In genomic region chr7:106964455-106964854, GRCh38 we compare ENCODE assay signal across 13 cellular contexts.
"Had no signal": no experiment of that assay in that cellular context is flagged by ENCODE, and none has a peak within 500 bp of the region (broad histone marks: within the 10 kb centered on the region; RNA-seq: fewer than 3 reads in every experiment).

No MANE protein-coding gene starts in this region.

- H3K4me3 ChIP-seq: heart right ventricle, vagina had no signal

- H3K27ac ChIP-seq: heart right ventricle, neutrophil, vagina had no signal

- H3K4me1 ChIP-seq: vagina had no signal

- H3K4me1 Mint-ChIP-seq: activated naive CD4-positive, alpha-beta T cell treated with anti-CD3 and anti-CD28 coated beads, Interleukin-2, amount 50 U/mL, for 24 hours; central memory CD8-positive, alpha-beta T cell; naive thymus-derived CD4-positive, alpha-beta T cell had no signal

- H3K27ac Mint-ChIP-seq: activated CD8-positive, alpha-beta T cell treated with anti-CD3 and anti-CD28 coated beads, Interleukin-2, amount 10 ng/mL, durations not matched to agents 7 days and 5 days; activated naive CD4-positive, alpha-beta T cell treated with anti-CD3 and anti-CD28 coated beads, Interleukin-2, amount 50 U/mL, for 24 hours; activated T-helper 2 cell treated with anti-CD3 and anti-CD28 coated beads, Interferon-gamma antibody, Interleukin-2, Interleukin-4, amounts not matched to agents 10 μg/mL and 5 μg/mL and 100 μg/mL, durations not matched to agents 14 hours and 24 hours and 36 hours; naive thymus-derived CD4-positive, alpha-beta T cell had no signal

- DNase-seq: activated CD4-positive, alpha-beta T cell treated with anti-CD3 and anti-CD28 coated beads for 4 hours; activated CD8-positive, alpha-beta T cell treated with anti-CD3 and anti-CD28 coated beads, Interleukin-2, amount 10 ng/mL, durations not matched to agents 7 days and 5 days; cortex of kidney; effector CD8-positive, alpha-beta T cell; heart right ventricle; naive thymus-derived CD4-positive, alpha-beta T cell; right cardiac atrium; small intestine had no signal

- H3K27me3 ChIP-seq: heart right ventricle, neutrophil, vagina had no signal

- H3K9me3 Mint-ChIP-seq: activated naive CD4-positive, alpha-beta T cell treated with anti-CD3 and anti-CD28 coated beads, Interleukin-2, amount 50 U/mL, for 24 hours; activated T-helper 2 cell treated with anti-CD3 and anti-CD28 coated beads, Interferon-gamma antibody, Interleukin-2, Interleukin-4, amounts not matched to agents 10 μg/mL and 5 μg/mL and 100 μg/mL, durations not matched to agents 14 hours and 24 hours and 36 hours; central memory CD8-positive, alpha-beta T cell had no signal

- H3K9me3 ChIP-seq: heart right ventricle, neutrophil, vagina had no signal

- H3K36me3 ChIP-seq: heart right ventricle, neutrophil, vagina had no signal

- ATAC-seq: activated CD8-positive, alpha-beta T cell treated with anti-CD3 and anti-CD28 coated beads, Interleukin-2, amount 10 ng/mL, durations not matched to agents 7 days and 5 days; heart right ventricle; naive thymus-derived CD4-positive, alpha-beta T cell had no signal

- H3K36me3 Mint-ChIP-seq: activated naive CD4-positive, alpha-beta T cell treated with anti-CD3 and anti-CD28 coated beads, Interleukin-2, amount 50 U/mL, for 24 hours; naive thymus-derived CD4-positive, alpha-beta T cell had no signal

- H3K4me3 Mint-ChIP-seq: activated CD8-positive, alpha-beta T cell treated with anti-CD3 and anti-CD28 coated beads, Interleukin-2, amount 10 ng/mL, durations not matched to agents 7 days and 5 days; activated naive CD4-positive, alpha-beta T cell treated with anti-CD3 and anti-CD28 coated beads, Interleukin-2, amount 50 U/mL, for 24 hours; central memory CD8-positive, alpha-beta T cell; naive thymus-derived CD4-positive, alpha-beta T cell had no signal
